ENCODE assay signal across 8 cellular contexts in the genomic region with DNA sequence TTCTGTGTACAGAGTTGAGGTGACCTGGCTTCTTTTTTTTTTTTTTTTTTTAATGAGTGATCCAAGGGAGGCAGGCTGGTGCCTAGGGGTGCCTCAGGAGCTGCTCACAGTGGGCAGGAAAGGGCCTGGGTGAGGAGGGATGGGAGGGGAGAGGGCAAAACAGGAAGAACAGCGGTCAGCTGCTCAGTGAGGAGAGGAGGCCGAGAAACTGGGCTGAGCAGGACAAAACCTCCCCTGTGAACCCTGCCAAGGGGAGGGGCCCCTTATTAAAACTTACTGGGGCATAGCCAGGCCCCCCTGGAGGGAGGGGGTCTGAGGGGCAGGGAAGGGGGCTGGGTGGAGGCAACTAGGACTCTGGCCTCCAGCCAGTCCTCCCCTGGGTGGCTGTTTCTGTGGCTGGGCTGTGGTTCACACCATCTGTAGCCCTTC.
DNase-seq lines count a peak whose midpoint lies in the region; ATAC-seq and TF ChIP-seq lines count a peak whose summit lies in the region.

No MANE protein-coding gene starts in this region.

- peak overlapping the region; percentile 14; the same call in 1 of the 2 replicates for H3K4me2 ChIP-seq in DND-41 (ENCODE audit: insufficient read depth, low read length)
- no peak overlapping the region for H3K4me2 ChIP-seq in parathyroid adenoma (ENCODE audit: low read length)

- H3K9me3 ChIP-seq in DND-41 (ENCODE audit: insufficient read depth, low read length, severe bottlenecking), result no peaks in the 10 kb centered on the region
- H3K9me3 ChIP-seq in parathyroid adenoma (ENCODE audit: control insufficient read depth, low read length), result no peaks in the 10 kb centered on the region

- POLR2A ChIA-PET in RWPE1 (lab: Yijun Ruan, JAX; ENCODE audit: low non-redundant PET), result interaction anchor here (0.6 kb wide), 1 partner anchor 11 kb away, joined by 4 read pairs; no protein-coding TSS in a partner anchor

- H2AFZ ChIP-seq in DND-41 (ENCODE audit: low read depth, low read length) (no peak overlapping the region), parathyroid adenoma (no peak overlapping the region)

- TF ChIP-seq CTCF in DND-41 (IDR thresholded peaks at IDR 0.05; ENCODE audit: borderline replicate concordance, extremely low read depth, low read length, poor library complexity, severe bottlenecking) (no peak), RWPE1 (conservative IDR thresholded peaks at IDR 0.05; ENCODE audit: low read depth) (no peak), fibroblast of pulmonary artery (IDR thresholded peaks at IDR 0.05; ENCODE audit: low read length, missing control alignments) (no peak), parathyroid adenoma (IDR thresholded peaks at IDR 0.05) (no peak)

- ATAC-seq in DND-41 (ENCODE audit: insufficient read depth, low read depth) (no peak), GM19452 (IDR thresholded peaks at IDR 0.05; ENCODE audit: unreplicated experiment) (no peak), GM18519 (IDR thresholded peaks at IDR 0.05; ENCODE audit: low FRiP score, unreplicated experiment) (no peak), HG02763 (IDR thresholded peaks at IDR 0.05; ENCODE audit: unreplicated experiment) (no peak)

- DNase-seq in DND-41, result no peak
- no peak for DNase-seq in RWPE1 (ENCODE audit: low spot score)
- DNase-seq in fibroblast of pulmonary artery (ENCODE audit: low read depth), result peak; percentile 53
- DNase-seq in NCI-H774 (lab: John Stamatoyannopoulos, UW), result no peak

- H3K27ac ChIP-seq in DND-41 (ENCODE audit: low read length), result no peak overlapping the region
- H3K27ac ChIP-seq in RWPE1, result peak overlapping the region; percentile 92
- peak overlapping the region; percentile 47 for H3K27ac ChIP-seq in parathyroid adenoma

- no peaks in the 10 kb centered on the region for H3K27me3 ChIP-seq in DND-41 (ENCODE audit: insufficient read depth, low read length, poor library complexity)
- H3K27me3 ChIP-seq in parathyroid adenoma (ENCODE audit: control insufficient read depth, insufficient read depth, low read length), result no peaks in the 10 kb centered on the region

- H3K79me2 ChIP-seq in DND-41 (ENCODE audit: insufficient read depth, low read length) (peaks cover 20% of the 10 kb centered on the region), parathyroid adenoma (no peaks in the 10 kb centered on the region)

- H4K20me1 ChIP-seq in DND-41 (ENCODE audit: insufficient read depth, low read length), result no peaks in the 10 kb centered on the region

- H3K4me3 ChIP-seq in DND-41 (ENCODE audit: low read depth in 1 of 2, low read length in 2 of 2) (no peak overlapping the region), fibroblast of pulmonary artery (replicated peaks; ENCODE audit: low read depth, low read length) (peak overlapping the region; percentile 97), parathyroid adenoma (ENCODE audit: low read depth, low read length) (no peak overlapping the region)

- H3K36me3 ChIP-seq in DND-41 (ENCODE audit: insufficient read depth, low read length) (peaks cover 3% of the 10 kb centered on the region; the same call in 1 of the 2 replicates), parathyroid adenoma (ENCODE audit: control insufficient read depth, insufficient read depth, low read length) (no peaks in the 10 kb centered on the region)

- CTCF ChIA-PET in RWPE1 (lab: Yijun Ruan, JAX), result interaction anchor here (0.6 to 2.1 kb wide), 2 partner anchors 10 to 97 kb away, joined by 3 to 10 read pairs; no protein-coding TSS in a partner anchor

- H3K4me1 ChIP-seq in DND-41 (ENCODE audit: insufficient read depth, low read length), result peaks cover 48% of the 10 kb centered on the region
- peaks cover 6% of the 10 kb centered on the region for H3K4me1 ChIP-seq in parathyroid adenoma

- H3K9ac ChIP-seq in DND-41 (ENCODE audit: low read depth, low read length) (no peak overlapping the region), parathyroid adenoma (no peak overlapping the region)
